Comparison of ENCODE assay signal across 15 cellular contexts in the genomic region with DNA sequence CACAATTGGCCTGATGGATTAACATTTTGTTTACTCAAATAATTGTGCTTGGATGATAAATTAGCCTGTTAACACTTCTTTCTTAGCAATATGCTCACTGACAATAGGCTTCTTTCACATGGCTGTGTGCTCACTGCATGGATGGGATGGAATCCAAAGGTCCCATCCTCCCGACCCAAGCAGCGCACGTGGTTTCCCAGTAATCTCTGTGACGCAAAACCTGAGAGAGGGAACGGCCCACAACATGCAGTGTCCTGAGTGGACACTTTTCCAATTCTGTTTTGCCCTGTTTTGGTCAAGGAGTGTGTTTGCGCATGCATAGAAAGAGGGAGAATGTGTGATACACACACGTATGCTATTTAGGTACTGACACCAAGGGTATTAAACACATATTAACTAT. TPM values are rescaled to one million over a fixed set of nuclear protein-coding genes. Genes with fewer than 3 reads are reported as not detected.
DNase-seq lines count a peak whose midpoint lies in the region; ATAC-seq, FAIRE-seq and TF ChIP-seq lines count a peak whose summit lies in the region.
"Had no signal": no experiment of that assay in that cellular context is flagged by ENCODE, and none has a peak within 500 bp of the region (broad histone marks: within the 10 kb centered on the region; RNA-seq: fewer than 3 reads in every experiment).

No MANE protein-coding gene starts in this region.

- DNase-seq in GM23248 (peak; percentile 15), cardiac fibroblast (ENCODE audit: low read depth in 2 of 2) (peak; percentile 38 to 81), small intestine (peak; percentile 67), PC-3 (no peak), GM20000 (ENCODE audit: low spot score) (no peak)
- no peak for DNase-seq in activated T-helper 1 cell treated with anti-CD3 and anti-CD28 coated beads, Interleukin-12 subunit alpha, Interleukin-12 subunit beta, Interleukin-2, Interleukin-4 antibody, amounts not matched to agents 30 ng/mL and 10 ng/mL and 1 ng/mL, durations not matched to agents 14 hours and 24 hours and 36 hours (ENCODE audit: low spot score)
- DNase-seq: NCI-H2227 treated with DMSO at 0.1 percent for 48 hours, upper lobe of right lung had no signal

- no peaks in the 10 kb centered on the region for H4K20me1 ChIP-seq in GM23248 (ENCODE audit: insufficient read depth)
- no peaks in the 10 kb centered on the region for H4K20me1 ChIP-seq in PC-3 (ENCODE audit: low read length)
- H4K20me1 ChIP-seq: BLaER1 had no signal

- H3K4me2 ChIP-seq in GM23248 (ENCODE audit: unreplicated experiment) (no peak overlapping the region), PC-3 (ENCODE audit: low read length) (no peak overlapping the region)
- H3K4me2 ChIP-seq: BLaER1 had no signal

- H3K36me3 ChIP-seq in GM23248 (ENCODE audit: low read depth) (no peaks in the 10 kb centered on the region), small intestine (ENCODE audit: control insufficient read depth in 2 of 2, insufficient read depth in 2 of 2, low read length in 2 of 2) (no peaks in the 10 kb centered on the region), PC-3 (ENCODE audit: low read depth, low read length) (no peaks in the 10 kb centered on the region)
- H3K36me3 ChIP-seq: BLaER1, upper lobe of right lung had no signal

- FAIRE-seq in small intestine (lab: Jason Lieb, UNC), result no peak

- H3K79me2 ChIP-seq in GM23248 (ENCODE audit: insufficient read depth) (no peaks in the 10 kb centered on the region), PC-3 (ENCODE audit: low read length) (no peaks in the 10 kb centered on the region)

- H3K9me2 ChIP-seq in GM23248 (ENCODE audit: insufficient read depth), result no peaks in the 10 kb centered on the region
- H3K9me2 ChIP-seq in PC-3 (replicated peaks; ENCODE audit: low read length), result no peaks in the 10 kb centered on the region

- no peaks in the 10 kb centered on the region; the same call in 1 of the 2 replicates for H3K27me3 ChIP-seq in GM23248 (replicated peaks; ENCODE audit: insufficient read depth)
- H3K27me3 ChIP-seq in layer of hippocampus (ENCODE audit: control insufficient read depth, insufficient read depth, low read length), result no peaks in the 10 kb centered on the region
- no peaks in the 10 kb centered on the region for H3K27me3 ChIP-seq in small intestine (ENCODE audit: control insufficient read depth in 2 of 2, insufficient read depth in 2 of 2, low read length in 2 of 2)
- 0 out of 2 replicates have a peak, but pooled peaks cover 5% of the 10 kb centered on the region for H3K27me3 ChIP-seq in PC-3 (ENCODE audit: low read length)
- H3K27me3 ChIP-seq: upper lobe of right lung had no signal

- intact Hi-C loops in activated T-helper 1 cell treated with anti-CD3 and anti-CD28 coated beads, Interleukin-12 subunit alpha, Interleukin-12 subunit beta, Interleukin-2, Interleukin-4 antibody, amounts not matched to agents 30 ng/mL and 10 ng/mL and 1 ng/mL, durations not matched to agents 14 hours and 24 hours and 36 hours (cut with micrococcal nuclease), result no loop called here
- intact Hi-C loops in PC-3 (cut with micrococcal nuclease), result no loop called here

- no peak overlapping the region for H3K27ac ChIP-seq in GM23248
- peak overlapping the region; percentile 3 for H3K27ac ChIP-seq in layer of hippocampus (ENCODE audit: low read depth, low read length)
- H3K27ac ChIP-seq in small intestine (ENCODE audit: low read depth in 1 of 2, low read length in 1 of 2), result no peak overlapping the region
- H3K27ac ChIP-seq in PC-3 (ENCODE audit: low read length), result no peak overlapping the region
- H3K27ac ChIP-seq: BLaER1, coronary artery, upper lobe of right lung had no signal

- no peak overlapping the region for H3K4me3 Mint-ChIP-seq in activated T-helper 1 cell treated with anti-CD3 and anti-CD28 coated beads, Interleukin-12 subunit alpha, Interleukin-12 subunit beta, Interleukin-2, Interleukin-4 antibody, amounts not matched to agents 30 ng/mL and 10 ng/mL and 1 ng/mL, durations not matched to agents 14 hours and 24 hours and 36 hours

- H3F3A ChIP-seq in GM23248 (ENCODE audit: insufficient read depth), result no peaks in the 10 kb centered on the region
- H3F3A ChIP-seq in PC-3 (ENCODE audit: low read length, unreplicated experiment), result no peaks in the 10 kb centered on the region

- H2AFZ ChIP-seq in GM23248 (no peak overlapping the region), PC-3 (ENCODE audit: low read length) (no peak overlapping the region)

- in situ Hi-C loops in GM23248 (cut with MboI), result no loop called here

- CTCF ChIA-PET in PC-3 (lab: Charles Lee), result no interaction called here

- H3K4me3 ChIP-seq in GM23248, result no peak overlapping the region
- no peak overlapping the region for H3K4me3 ChIP-seq in cardiac fibroblast (replicated peaks in 1 of 2; ENCODE audit: low read depth in 2 of 2, low read length in 2 of 2)
- no peak overlapping the region for H3K4me3 ChIP-seq in small intestine (ENCODE audit: low read depth in 1 of 2, low read length in 2 of 2)
- no peak overlapping the region for H3K4me3 ChIP-seq in PC-3 (ENCODE audit: low read length)
- H3K4me3 ChIP-seq: BLaER1, coronary artery, upper lobe of right lung had no signal

- POLR2A ChIA-PET in PC-3 (lab: Charles Lee; ENCODE audit: unreplicated experiment), result no interaction called here

- H3K27ac Mint-ChIP-seq in activated T-helper 1 cell treated with anti-CD3 and anti-CD28 coated beads, Interleukin-12 subunit alpha, Interleukin-12 subunit beta, Interleukin-2, Interleukin-4 antibody, amounts not matched to agents 30 ng/mL and 10 ng/mL and 1 ng/mL, durations not matched to agents 14 hours and 24 hours and 36 hours, result no peak overlapping the region

- no peaks in the 10 kb centered on the region for H3K27me3 Mint-ChIP-seq in activated T-helper 1 cell treated with anti-CD3 and anti-CD28 coated beads, Interleukin-12 subunit alpha, Interleukin-12 subunit beta, Interleukin-2, Interleukin-4 antibody, amounts not matched to agents 30 ng/mL and 10 ng/mL and 1 ng/mL, durations not matched to agents 14 hours and 24 hours and 36 hours (ENCODE audit: insufficient read depth)

- peaks cover 5% of the 10 kb centered on the region for H3K36me3 Mint-ChIP-seq in activated T-helper 1 cell treated with anti-CD3 and anti-CD28 coated beads, Interleukin-12 subunit alpha, Interleukin-12 subunit beta, Interleukin-2, Interleukin-4 antibody, amounts not matched to agents 30 ng/mL and 10 ng/mL and 1 ng/mL, durations not matched to agents 14 hours and 24 hours and 36 hours (ENCODE audit: low read depth)

- no TSS peak for BruUV-seq in PC-3 (replicated peaks; lab: Mats Ljungman, UMichigan)

- H3K9me3 Mint-ChIP-seq in activated T-helper 1 cell treated with anti-CD3 and anti-CD28 coated beads, Interleukin-12 subunit alpha, Interleukin-12 subunit beta, Interleukin-2, Interleukin-4 antibody, amounts not matched to agents 30 ng/mL and 10 ng/mL and 1 ng/mL, durations not matched to agents 14 hours and 24 hours and 36 hours, result peaks cover 6% of the 10 kb centered on the region

- H3K4me1 ChIP-seq in GM23248 (ENCODE audit: insufficient read depth) (no peaks in the 10 kb centered on the region), small intestine (ENCODE audit: control insufficient read depth in 2 of 2, insufficient read depth in 1 of 2, low read depth in 1 of 2, low read length in 1 of 2) (no peaks in the 10 kb centered on the region), PC-3 (ENCODE audit: insufficient read depth, low read length) (peaks cover 8% of the 10 kb centered on the region)

- H3K9me3 ChIP-seq in GM23248 (ENCODE audit: low read depth) (no peaks in the 10 kb centered on the region), small intestine (ENCODE audit: control insufficient read depth, low read depth) (no peaks in the 10 kb centered on the region), PC-3 (ENCODE audit: low read length) (no peaks in the 10 kb centered on the region)

- WGBS in GM23248 (ENCODE audit: low coverage in 1 of 2, low lambda C conversion rate in 2 of 2, missing lambda C conversion rate in 2 of 2), 2 experiments, result 24 to 26% methylated on average over 7 of the region's 7 CpGs
- 25 to 45% (median 32%) methylated on average over 7 of the region's 7 CpGs for WGBS in small intestine, 3 donors

- H3K9ac ChIP-seq in GM23248 (no peak overlapping the region), PC-3 (ENCODE audit: low read length) (no peak overlapping the region)
- H3K9ac ChIP-seq: BLaER1 had no signal

- peaks cover 34% of the 10 kb centered on the region for H3K4me1 Mint-ChIP-seq in activated T-helper 1 cell treated with anti-CD3 and anti-CD28 coated beads, Interleukin-12 subunit alpha, Interleukin-12 subunit beta, Interleukin-2, Interleukin-4 antibody, amounts not matched to agents 30 ng/mL and 10 ng/mL and 1 ng/mL, durations not matched to agents 14 hours and 24 hours and 36 hours (ENCODE audit: low read depth)

- no peak for TF ChIP-seq CTCF in cardiac fibroblast (IDR thresholded peaks at IDR 0.05; ENCODE audit: low read depth, low read length)
- TF ChIP-seq CTCF in PC-3 (conservative IDR thresholded peaks at IDR 0.05; ENCODE audit: low read depth, low read length), result no peak
- no peak for TF ChIP-seq CTCF in GM20000 (IDR thresholded peaks at IDR 0.05; ENCODE audit: extremely low read depth, missing control alignments)

- ATAC-seq in PC-3 (no peak), HG03378 (IDR thresholded peaks at IDR 0.05; ENCODE audit: unreplicated experiment) (no peak)
- ATAC-seq: activated CD4-positive, CD25-positive, alpha-beta regulatory T cell treated with anti-CD3 and anti-CD28 coated beads, Interleukin-2, amount 50 U/mL, for 24 hours; esophagus mucosa; upper lobe of right lung had no signal

RNA-seq across cellular contexts. Expression of gene RASGEF1A, which starts 42.1 kb away (rescaled TPM):
- total RNA-seq in GM23248 (2014; rRNA removed; shearing (Covaris generic)), result 0.11 TPM in 1 of 2 replicates, not detected in the other
- polyA plus RNA-seq in GM23248 (2016; fragmentation: Nextera tagmentation; extraction: Ambion mirVana), result 0.28 TPM in 1 of 2 replicates, not detected in the other
- 1 to 10 TPM in 1 of 3 donors, under 1 TPM in 2; 0.27 to 1.8 (median 0.67) TPM for polyA plus RNA-seq in small intestine
- 0.78 and 2.0 TPM in 2 replicates for total RNA-seq in activated T-helper 1 cell treated with anti-CD3 and anti-CD28 coated beads, Interleukin-12 subunit alpha, Interleukin-12 subunit beta, Interleukin-2, Interleukin-4 antibody, amounts not matched to agents 30 ng/mL and 10 ng/mL and 1 ng/mL, durations not matched to agents 14 hours and 24 hours and 36 hours
- total RNA-seq in PC-3 (2014; rRNA removed), result not detected in 2 replicates
- total RNA-seq: HT1080 had no signal

Comparison
In these comparisons a context has a peak if more than half of its experiments do, and no peak if none do; other contexts are left out.
1. DNase-seq: peak in GM23248 (single experiment), cardiac fibroblast (2 of 2) and small intestine (single experiment); none in activated T-helper 1 cell treated with anti-CD3 and anti-CD28 coated beads, Interleukin-12 subunit alpha, Interleukin-12 subunit beta, Interleukin-2, Interleukin-4 antibody, amounts not matched to agents 30 ng/mL and 10 ng/mL and 1 ng/mL, durations not matched to agents 14 hours and 24 hours and 36 hours (single experiment), PC-3 (single experiment) and GM20000 (single experiment).